ENCODE assay signal across 34 cellular contexts in the genomic region with DNA sequence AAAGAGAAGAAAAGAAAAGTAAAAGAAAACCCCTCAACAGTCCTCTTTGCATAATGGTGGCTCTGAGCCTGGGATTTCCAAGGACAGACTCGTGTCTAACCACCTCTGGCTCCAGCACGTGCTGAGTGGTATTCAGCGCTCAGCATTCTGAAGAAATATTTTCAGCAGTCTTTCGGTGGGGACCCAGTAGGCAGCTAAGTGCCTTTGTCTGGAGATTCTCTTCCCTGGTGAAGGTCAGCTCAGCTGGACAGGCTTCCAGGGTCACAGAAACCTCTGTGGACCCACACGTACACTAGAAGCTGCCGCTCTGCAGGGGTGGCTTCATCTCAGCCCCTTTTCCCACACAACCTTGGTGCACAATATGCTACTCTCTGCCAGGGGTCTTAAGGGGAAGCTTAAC.
"Had no signal": no experiment of that assay in that cellular context is flagged by ENCODE, and none has a peak within 500 bp of the region (broad histone marks: within the 10 kb centered on the region; RNA-seq: fewer than 3 reads in every experiment).

No MANE protein-coding gene starts in this region.

- H3K27me3 ChIP-seq: MG63 had no signal

- H3K4me3 ChIP-seq: MG63 had no signal

- H3K27ac ChIP-seq: KMS-11 had no signal

- H3K36me3 ChIP-seq: MG63 had no signal

- H3K9me3 ChIP-seq: MG63 had no signal

- DNase-seq: Karpas-422, Kasumi-1, MG63, MM.1S, MV-4-11, NCI-H1048, NCI-H1092, NCI-H1092 treated with DMSO at 0.1 percent for 48 hours, NCI-H1105, NCI-H1105 treated with DMSO at 0.1 percent for 48 hours, NCI-H1417, NCI-H1417 treated with DMSO at 0.1 percent for 48 hours, NCI-H1436, NCI-H1436 treated with DMSO at 0.1 percent for 48 hours, NCI-H146, NCI-H1694, NCI-H1694 treated with DMSO at 0.1 percent for 48 hours, NCI-H187, NCI-H187 treated with DMSO at 0.1 percent for 48 hours, NCI-H1930, NCI-H2029, NCI-H2029 treated with DMSO at 0.1 percent for 48 hours, NCI-H2081, NCI-H2081 treated with DMSO at 0.1 percent for 48 hours, NCI-H2107, NCI-H2171, NCI-H2171 treated with DMSO at 0.1 percent for 48 hours, NCI-H2227 treated with DMSO at 0.1 percent for 48 hours, NCI-H226, NCI-H345, NCI-H446, NCI-H446 treated with DMSO at 0.1 percent for 48 hours, NCI-H510A had no signal
